Comparison of ENCODE assay signal across 1 cellular context in genomic region chrX:153944140-153944799, GRCh38.
TF ChIP-seq lines count a peak whose summit lies in the region.

Gene RENBP (minus strand): TSS chrX:153944643. CDS start chrX:153944610, 33 bp downstream.

TF ChIP-seq in K562, 482 proteins besides CTCF, POLR2A, EP300 and RAD21 (continued from another document and continues in another):
- TF ChIP-seq TSHZ1 (CRISPR knock-in tag; IDR thresholded peaks at IDR 0.05) (no peak), ZNF384 (IDR thresholded peaks at IDR 0.05; ENCODE audit: low read depth, low read length) (no peak), KDM2B (CRISPR knock-in tag; IDR thresholded peaks at IDR 0.05) (no peak), ESRRA (IDR thresholded peaks at IDR 0.05; ENCODE audit: borderline replicate concordance, low read depth) (no peak), ZNF668 (CRISPR knock-in tag; IDR thresholded peaks at IDR 0.05) (no peak), ZNF436 (CRISPR knock-in tag; IDR thresholded peaks at IDR 0.05) (no peak), RFX1 (IDR thresholded peaks at IDR 0.05) (no peak), ZNF584 (CRISPR knock-in tag; IDR thresholded peaks at IDR 0.05; ENCODE audit: low read depth) (no peak), NFXL1 (CRISPR knock-in tag; IDR thresholded peaks at IDR 0.05) (no peak), SMC3 (conservative IDR thresholded peaks at IDR 0.05; ENCODE audit: insufficient read depth, low read depth, low read length) (no peak), PRMT5 (CRISPR knock-in tag; IDR thresholded peaks at IDR 0.05) (no peak), ZFP1 (CRISPR knock-in tag; IDR thresholded peaks at IDR 0.05) (no peak), ZNF316 (IDR thresholded peaks at IDR 0.05) (no peak), BRD9 (IDR thresholded peaks at IDR 0.05; ENCODE audit: low read depth, partially characterized antibody) (no peak), ELF2 (CRISPR knock-in tag; IDR thresholded peaks at IDR 0.05) (no peak), HOXB6 (CRISPR knock-in tag; IDR thresholded peaks at IDR 0.05; ENCODE audit: borderline replicate concordance) (no peak), ZC3H8 (IDR thresholded peaks at IDR 0.05) (no peak), GABPB2 (CRISPR knock-in tag; conservative IDR thresholded peaks at IDR 0.05) (no peak), BHLHE40 (IDR thresholded peaks at IDR 0.05; ENCODE audit: low read length) (peak; percentile 91), PCBP2 (IDR thresholded peaks at IDR 0.05; ENCODE audit: low read depth, low read length, poor library complexity, severe bottlenecking) (no peak), NR2C1 (IDR thresholded peaks at IDR 0.05) (no peak), NR2C1 (tag; IDR thresholded peaks at IDR 0.05) (no peak), ZNF699 (CRISPR knock-in tag; IDR thresholded peaks at IDR 0.05; ENCODE audit: insufficient replicate concordance) (no peak), MTA2 (IDR thresholded peaks at IDR 0.05; ENCODE audit: low read depth) (no peak), FOXJ2 (tag; IDR thresholded peaks at IDR 0.05) (no peak), LEF1 (IDR thresholded peaks at IDR 0.05) (no peak), GTF2F1 (IDR thresholded peaks at IDR 0.05; ENCODE audit: low read depth, low read length) (no peak), SAFB2 (IDR thresholded peaks at IDR 0.05; ENCODE audit: borderline replicate concordance, low read depth, low read length, severe bottlenecking) (no peak), ILK (tag; IDR thresholded peaks at IDR 0.05; ENCODE audit: borderline replicate concordance, low read depth) (no peak), HMGN3 (IDR thresholded peaks at IDR 0.05; ENCODE audit: borderline replicate concordance, extremely low read depth, insufficient read length, low read depth, low read length) (peak; percentile 58), SREBF1 (IDR thresholded peaks at IDR 0.05; ENCODE audit: borderline replicate concordance, low read depth, low read length) (no peak), THRB (CRISPR knock-in tag; conservative IDR thresholded peaks at IDR 0.05) (no peak), ZBTB17 (CRISPR knock-in tag; IDR thresholded peaks at IDR 0.05) (no peak), ARID1B (IDR thresholded peaks at IDR 0.05) (0 out of 2 replicates have a peak, but pooled peaks have one; percentile 8), CBFA2T2 (conservative IDR thresholded peaks at IDR 0.05) (0 out of 2 replicates have a peak, but pooled peaks have one; percentile 42), SMAD4 (CRISPR knock-in tag; conservative IDR thresholded peaks at IDR 0.05) (0 out of 2 replicates have a peak, but pooled peaks have one; percentile 60), ZC3H11A (IDR thresholded peaks at IDR 0.05; ENCODE audit: low read depth, low read length) (no peak), NEUROD1 (IDR thresholded peaks at IDR 0.05; ENCODE audit: borderline replicate concordance, low read depth, low read length, partially characterized antibody) (no peak), HNRNPUL1 (IDR thresholded peaks at IDR 0.05; ENCODE audit: low read length) (no peak), HMG20B (CRISPR knock-in tag; IDR thresholded peaks at IDR 0.05) (no peak), EP400 (IDR thresholded peaks at IDR 0.05) (peak; percentile 66; the same call in 1 of the 2 replicates), ATF7 (IDR thresholded peaks at IDR 0.05) (no peak), EGR1 (conservative IDR thresholded peaks at IDR 0.05) (peak; percentile 76), MAFF (IDR thresholded peaks at IDR 0.05; ENCODE audit: low read length) (no peak), FUS (optimal IDR thresholded peaks at IDR 0.05; ENCODE audit: low read depth, low read length) (no peak), ZNF41 (CRISPR knock-in tag; conservative IDR thresholded peaks at IDR 0.05) (no peak), CBFA2T3 (IDR thresholded peaks at IDR 0.05) (no peak), ZNF175 (CRISPR knock-in tag; IDR thresholded peaks at IDR 0.05; ENCODE audit: low read depth) (no peak), SMARCA5 (IDR thresholded peaks at IDR 0.05) (no peak), U2AF2 (optimal IDR thresholded peaks at IDR 0.05; ENCODE audit: low read depth, low read length) (no peak), TRIM28 (IDR thresholded peaks at IDR 0.05) (no peak)
- TF ChIP-seq, protein P1, sequence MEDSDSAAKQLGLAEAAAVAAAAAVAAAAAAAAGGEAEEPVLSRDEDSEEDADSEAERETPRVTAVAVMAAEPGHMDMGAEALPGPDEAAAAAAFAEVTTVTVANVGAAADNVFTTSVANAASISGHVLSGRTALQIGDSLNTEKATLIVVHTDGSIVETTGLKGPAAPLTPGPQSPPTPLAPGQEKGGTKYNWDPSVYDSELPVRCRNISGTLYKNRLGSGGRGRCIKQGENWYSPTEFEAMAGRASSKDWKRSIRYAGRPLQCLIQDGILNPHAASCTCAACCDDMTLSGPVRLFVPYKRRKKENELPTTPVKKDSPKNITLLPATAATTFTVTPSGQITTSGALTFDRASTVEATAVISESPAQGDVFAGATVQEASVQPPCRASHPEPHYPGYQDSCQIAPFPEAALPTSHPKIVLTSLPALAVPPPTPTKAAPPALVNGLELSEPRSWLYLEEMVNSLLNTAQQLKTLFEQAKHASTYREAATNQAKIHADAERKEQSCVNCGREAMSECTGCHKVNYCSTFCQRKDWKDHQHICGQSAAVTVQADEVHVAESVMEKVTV (CRISPR knock-in tag; IDR thresholded peaks at IDR 0.05), result no peak
- TF ChIP-seq, protein P2, sequence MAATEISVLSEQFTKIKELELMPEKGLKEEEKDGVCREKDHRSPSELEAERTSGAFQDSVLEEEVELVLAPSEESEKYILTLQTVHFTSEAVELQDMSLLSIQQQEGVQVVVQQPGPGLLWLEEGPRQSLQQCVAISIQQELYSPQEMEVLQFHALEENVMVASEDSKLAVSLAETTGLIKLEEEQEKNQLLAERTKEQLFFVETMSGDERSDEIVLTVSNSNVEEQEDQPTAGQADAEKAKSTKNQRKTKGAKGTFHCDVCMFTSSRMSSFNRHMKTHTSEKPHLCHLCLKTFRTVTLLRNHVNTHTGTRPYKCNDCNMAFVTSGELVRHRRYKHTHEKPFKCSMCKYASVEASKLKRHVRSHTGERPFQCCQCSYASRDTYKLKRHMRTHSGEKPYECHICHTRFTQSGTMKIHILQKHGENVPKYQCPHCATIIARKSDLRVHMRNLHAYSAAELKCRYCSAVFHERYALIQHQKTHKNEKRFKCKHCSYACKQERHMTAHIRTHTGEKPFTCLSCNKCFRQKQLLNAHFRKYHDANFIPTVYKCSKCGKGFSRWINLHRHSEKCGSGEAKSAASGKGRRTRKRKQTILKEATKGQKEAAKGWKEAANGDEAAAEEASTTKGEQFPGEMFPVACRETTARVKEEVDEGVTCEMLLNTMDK (IDR thresholded peaks at IDR 0.05; ENCODE audit: borderline replicate concordance, insufficient read depth, low read depth, low read length, poor library complexity, severe bottlenecking), result no peak
- TF ChIP-seq, protein P3, sequence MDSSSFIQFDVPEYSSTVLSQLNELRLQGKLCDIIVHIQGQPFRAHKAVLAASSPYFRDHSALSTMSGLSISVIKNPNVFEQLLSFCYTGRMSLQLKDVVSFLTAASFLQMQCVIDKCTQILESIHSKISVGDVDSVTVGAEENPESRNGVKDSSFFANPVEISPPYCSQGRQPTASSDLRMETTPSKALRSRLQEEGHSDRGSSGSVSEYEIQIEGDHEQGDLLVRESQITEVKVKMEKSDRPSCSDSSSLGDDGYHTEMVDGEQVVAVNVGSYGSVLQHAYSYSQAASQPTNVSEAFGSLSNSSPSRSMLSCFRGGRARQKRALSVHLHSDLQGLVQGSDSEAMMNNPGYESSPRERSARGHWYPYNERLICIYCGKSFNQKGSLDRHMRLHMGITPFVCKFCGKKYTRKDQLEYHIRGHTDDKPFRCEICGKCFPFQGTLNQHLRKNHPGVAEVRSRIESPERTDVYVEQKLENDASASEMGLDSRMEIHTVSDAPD (CRISPR knock-in tag; IDR thresholded peaks at IDR 0.05), result no peak
- TF ChIP-seq, protein P4, sequence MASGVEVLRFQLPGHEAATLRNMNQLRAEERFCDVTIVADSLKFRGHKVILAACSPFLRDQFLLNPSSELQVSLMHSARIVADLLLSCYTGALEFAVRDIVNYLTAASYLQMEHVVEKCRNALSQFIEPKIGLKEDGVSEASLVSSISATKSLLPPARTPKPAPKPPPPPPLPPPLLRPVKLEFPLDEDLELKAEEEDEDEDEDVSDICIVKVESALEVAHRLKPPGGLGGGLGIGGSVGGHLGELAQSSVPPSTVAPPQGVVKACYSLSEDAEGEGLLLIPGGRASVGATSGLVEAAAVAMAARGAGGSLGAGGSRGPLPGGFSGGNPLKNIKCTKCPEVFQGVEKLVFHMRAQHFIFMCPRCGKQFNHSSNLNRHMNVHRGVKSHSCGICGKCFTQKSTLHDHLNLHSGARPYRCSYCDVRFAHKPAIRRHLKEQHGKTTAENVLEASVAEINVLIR (CRISPR knock-in tag; IDR thresholded peaks at IDR 0.05), result no peak
- TF ChIP-seq, protein P5, sequence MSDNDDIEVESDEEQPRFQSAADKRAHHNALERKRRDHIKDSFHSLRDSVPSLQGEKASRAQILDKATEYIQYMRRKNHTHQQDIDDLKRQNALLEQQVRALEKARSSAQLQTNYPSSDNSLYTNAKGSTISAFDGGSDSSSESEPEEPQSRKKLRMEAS (CRISPR knock-in tag; IDR thresholded peaks at IDR 0.05), result 0 out of 2 replicates have a peak, but pooled peaks have one; percentile 29
- TF ChIP-seq, protein P6, sequence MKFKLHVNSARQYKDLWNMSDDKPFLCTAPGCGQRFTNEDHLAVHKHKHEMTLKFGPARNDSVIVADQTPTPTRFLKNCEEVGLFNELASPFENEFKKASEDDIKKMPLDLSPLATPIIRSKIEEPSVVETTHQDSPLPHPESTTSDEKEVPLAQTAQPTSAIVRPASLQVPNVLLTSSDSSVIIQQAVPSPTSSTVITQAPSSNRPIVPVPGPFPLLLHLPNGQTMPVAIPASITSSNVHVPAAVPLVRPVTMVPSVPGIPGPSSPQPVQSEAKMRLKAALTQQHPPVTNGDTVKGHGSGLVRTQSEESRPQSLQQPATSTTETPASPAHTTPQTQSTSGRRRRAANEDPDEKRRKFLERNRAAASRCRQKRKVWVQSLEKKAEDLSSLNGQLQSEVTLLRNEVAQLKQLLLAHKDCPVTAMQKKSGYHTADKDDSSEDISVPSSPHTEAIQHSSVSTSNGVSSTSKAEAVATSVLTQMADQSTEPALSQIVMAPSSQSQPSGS (CRISPR knock-in tag; IDR thresholded peaks at IDR 0.05), result no peak
- TF ChIP-seq, protein P7, sequence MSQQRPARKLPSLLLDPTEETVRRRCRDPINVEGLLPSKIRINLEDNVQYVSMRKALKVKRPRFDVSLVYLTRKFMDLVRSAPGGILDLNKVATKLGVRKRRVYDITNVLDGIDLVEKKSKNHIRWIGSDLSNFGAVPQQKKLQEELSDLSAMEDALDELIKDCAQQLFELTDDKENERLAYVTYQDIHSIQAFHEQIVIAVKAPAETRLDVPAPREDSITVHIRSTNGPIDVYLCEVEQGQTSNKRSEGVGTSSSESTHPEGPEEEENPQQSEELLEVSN (IDR thresholded peaks at IDR 0.05; ENCODE audit: borderline replicate concordance in 1 of 2, extremely low read depth in 1 of 2, insufficient read depth in 1 of 2, insufficient read length in 1 of 2, low read depth in 1 of 2, low read length in 1 of 2, poor library complexity in 1 of 2, severe bottlenecking in 1 of 2), result no peak
- TF ChIP-seq, protein P8, sequence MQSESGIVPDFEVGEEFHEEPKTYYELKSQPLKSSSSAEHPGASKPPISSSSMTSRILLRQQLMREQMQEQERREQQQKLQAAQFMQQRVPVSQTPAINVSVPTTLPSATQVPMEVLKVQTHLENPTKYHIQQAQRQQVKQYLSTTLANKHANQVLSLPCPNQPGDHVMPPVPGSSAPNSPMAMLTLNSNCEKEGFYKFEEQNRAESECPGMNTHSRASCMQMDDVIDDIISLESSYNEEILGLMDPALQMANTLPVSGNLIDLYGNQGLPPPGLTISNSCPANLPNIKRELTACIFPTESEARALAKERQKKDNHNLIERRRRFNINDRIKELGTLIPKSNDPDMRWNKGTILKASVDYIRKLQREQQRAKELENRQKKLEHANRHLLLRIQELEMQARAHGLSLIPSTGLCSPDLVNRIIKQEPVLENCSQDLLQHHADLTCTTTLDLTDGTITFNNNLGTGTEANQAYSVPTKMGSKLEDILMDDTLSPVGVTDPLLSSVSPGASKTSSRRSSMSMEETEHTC (IDR thresholded peaks at IDR 0.05), result peak; percentile 71; the same call in 1 of the 2 replicates
